11 cellular contexts compared by ENCODE assay signal in genomic region chr11:128903248-128904041, GRCh38. TPM values are rescaled to one million over a fixed set of nuclear protein-coding genes. Genes with fewer than 3 reads are reported as not detected.
A peak's percentile ranks its signal among the peaks of the same experiment; 100 is the strongest.
DNase-seq lines count a peak whose midpoint lies in the region; ATAC-seq, FAIRE-seq and TF ChIP-seq lines count a peak whose summit lies in the region.
"Had no signal": no experiment of that assay in that cellular context is flagged by ENCODE, and none has a peak within 500 bp of the region (broad histone marks: within the 10 kb centered on the region; RNA-seq: fewer than 3 reads in every experiment).

No MANE protein-coding gene starts in this region.

- H3K23me2 ChIP-seq in H9 (ENCODE audit: insufficient read length, low read depth, low read length, poor library complexity, severe bottlenecking), result peaks cover 12% of the 10 kb centered on the region

- H3K14ac ChIP-seq in H9 (ENCODE audit: insufficient read depth, low read length), result no peak overlapping the region

- H2AFZ ChIP-seq in H9 (ENCODE audit: low read length), result no peak overlapping the region
- no peak overlapping the region for H2AFZ ChIP-seq in keratinocyte (ENCODE audit: control insufficient read depth, low read length)

- peak; percentile 99 for FAIRE-seq in keratinocyte (lab: Jason Lieb, UNC)
- FAIRE-seq: small intestine had no signal

- no peak overlapping the region for H2BK15ac ChIP-seq in H9 (ENCODE audit: low read depth, low read length)

- H3K27ac ChIP-seq in H9 (ENCODE audit: insufficient read length, low read depth, low read length) (no peak overlapping the region), keratinocyte (ENCODE audit: control insufficient read depth, insufficient read depth, low read length) (peak overlapping the region; percentile 32)

- H3K56ac ChIP-seq in H9 (ENCODE audit: insufficient read length, low read depth, low read length), result no peak overlapping the region

- no peaks in the 10 kb centered on the region for H3K9me1 ChIP-seq in keratinocyte (ENCODE audit: control insufficient read depth, extremely low read depth, insufficient read depth, low read length)

- peaks cover 34 to 45% of the 10 kb centered on the region in 2 experiments for H3K4me1 Mint-ChIP-seq in H9
- H3K4me1 Mint-ChIP-seq in activated T-helper 17 cell treated with anti-CD3 and anti-CD28 coated beads, Interleukin-2, amount 50 U/mL, for 72 hours, result peaks cover 5% of the 10 kb centered on the region
- peaks cover 14% of the 10 kb centered on the region for H3K4me1 Mint-ChIP-seq in activated T-helper 1 cell treated with anti-CD3 and anti-CD28 coated beads, Interleukin-12 subunit alpha, Interleukin-12 subunit beta, Interleukin-2, Interleukin-4 antibody, amounts not matched to agents 30 ng/mL and 10 ng/mL and 1 ng/mL, durations not matched to agents 14 hours and 24 hours and 36 hours (ENCODE audit: low read depth)

- H3K4me2 ChIP-seq in H9 (ENCODE audit: insufficient read depth, insufficient read length, low read length) (peak overlapping the region; percentile 41), keratinocyte (ENCODE audit: control insufficient read depth, extremely low read depth, insufficient read depth, low read depth, low read length) (peak overlapping the region; percentile 66), skeletal muscle satellite cell (ENCODE audit: low read length) (peak overlapping the region; percentile 35)

- H3K36me3 ChIP-seq in keratinocyte (ENCODE audit: control insufficient read depth in 2 of 2, extremely low read depth in 1 of 2, insufficient read depth in 2 of 2, low read length in 2 of 2) (no peaks in the 10 kb centered on the region), skeletal muscle satellite cell (ENCODE audit: insufficient read depth, low read length) (no peaks in the 10 kb centered on the region)

- peak; percentile 60 for DNase-seq in H9
- no peak for DNase-seq in keratinocyte (ENCODE audit: low read depth, low spot score)
- no peak for DNase-seq in activated naive CD4-positive, alpha-beta T cell (lab: John Stamatoyannopoulos, UW)
- DNase-seq in activated effector memory CD4-positive, alpha-beta T cell treated with Interleukin-2 at 50 U/mL for 16 hours, result no peak
- DNase-seq in activated T-helper 1 cell treated with anti-CD3 and anti-CD28 coated beads, Interleukin-12 subunit alpha, Interleukin-12 subunit beta, Interleukin-2, Interleukin-4 antibody, amounts not matched to agents 30 ng/mL and 10 ng/mL and 1 ng/mL, durations not matched to agents 14 hours and 24 hours and 36 hours (ENCODE audit: low spot score), result no peak
- DNase-seq: small intestine had no signal

- H4K20me1 ChIP-seq in H9 (ENCODE audit: control insufficient read depth, insufficient read depth, insufficient read length), result peaks cover 4% of the 10 kb centered on the region
- H4K20me1 ChIP-seq in keratinocyte (ENCODE audit: control insufficient read depth, extremely low read depth, insufficient read depth, low read length), result no peaks in the 10 kb centered on the region

- no peak overlapping the region for H2AK5ac ChIP-seq in H9 (ENCODE audit: insufficient read length, low read length)

- H4K8ac ChIP-seq in H9 (replicated peaks; ENCODE audit: insufficient read length, low read depth, low read length), result no peak overlapping the region

- no peaks in the 10 kb centered on the region for H3K36me3 Mint-ChIP-seq in H9 (ENCODE audit: insufficient read depth in 1 of 3, low read depth in 3 of 3)
- H3K36me3 Mint-ChIP-seq in activated T-helper 17 cell treated with anti-CD3 and anti-CD28 coated beads, Interleukin-2, amount 50 U/mL, for 72 hours (ENCODE audit: low read depth), result no peaks in the 10 kb centered on the region
- no peaks in the 10 kb centered on the region for H3K36me3 Mint-ChIP-seq in activated T-helper 1 cell treated with anti-CD3 and anti-CD28 coated beads, Interleukin-12 subunit alpha, Interleukin-12 subunit beta, Interleukin-2, Interleukin-4 antibody, amounts not matched to agents 30 ng/mL and 10 ng/mL and 1 ng/mL, durations not matched to agents 14 hours and 24 hours and 36 hours (ENCODE audit: low read depth)

- no peaks in the 10 kb centered on the region for H3K79me1 ChIP-seq in H9 (ENCODE audit: insufficient read depth, low read depth, low read length, poor library complexity, severe bottlenecking)

- H3K27ac Mint-ChIP-seq in H9, result peak overlapping the region in 1 of 3 experiments; percentile 68; a peak in 1 of 7 replicates
- H3K27ac Mint-ChIP-seq in activated T-helper 17 cell treated with anti-CD3 and anti-CD28 coated beads, Interleukin-2, amount 50 U/mL, for 72 hours, result no peak overlapping the region
- H3K27ac Mint-ChIP-seq in activated T-helper 1 cell treated with anti-CD3 and anti-CD28 coated beads, Interleukin-12 subunit alpha, Interleukin-12 subunit beta, Interleukin-2, Interleukin-4 antibody, amounts not matched to agents 30 ng/mL and 10 ng/mL and 1 ng/mL, durations not matched to agents 14 hours and 24 hours and 36 hours, result no peak overlapping the region

- H4K5ac ChIP-seq in H9 (ENCODE audit: insufficient read length, low read depth, low read length), result no peak overlapping the region

- H3K27me3 ChIP-seq in H9 (ENCODE audit: insufficient read depth, low read length) (peaks cover 63% of the 10 kb centered on the region), keratinocyte (ENCODE audit: control insufficient read depth, extremely low read depth, insufficient read depth, low read length) (no peaks in the 10 kb centered on the region), skeletal muscle satellite cell (ENCODE audit: control insufficient read depth, insufficient read depth, low read length) (no peaks in the 10 kb centered on the region)

- H3K23ac ChIP-seq in H9 (ENCODE audit: insufficient read length, low read depth, low read length), result no peak overlapping the region

- H3K4me1 ChIP-seq in H9 (ENCODE audit: insufficient read depth, low read length) (peaks cover 2% of the 10 kb centered on the region; the same call in 1 of the 2 replicates), keratinocyte (ENCODE audit: control insufficient read depth, extremely low read depth, insufficient read depth, low read length) (peaks cover 48% of the 10 kb centered on the region), skeletal muscle satellite cell (ENCODE audit: control insufficient read depth, insufficient read depth, low read length) (peaks cover 42% of the 10 kb centered on the region)

- H3K9ac ChIP-seq in H9 (ENCODE audit: extremely low read depth, insufficient read length, low read length) (no peak overlapping the region), keratinocyte (ENCODE audit: control insufficient read depth, extremely low read depth, insufficient read depth, low read length) (no peak overlapping the region), skeletal muscle satellite cell (ENCODE audit: low read depth, low read length) (peak overlapping the region; percentile 9)

- H3K4ac ChIP-seq in H9 (ENCODE audit: low read depth, low read length), result no peak overlapping the region

- no peak overlapping the region for H2BK5ac ChIP-seq in H9 (ENCODE audit: insufficient read length, low read length)

- dilution Hi-C loops in keratinocyte (cut with MboI; ENCODE audit: extremely low pct_ligation_motif_present, low sequenced_read_pairs), result no loop called here

- no peak overlapping the region for H3T11ph ChIP-seq in H9 (ENCODE audit: low read length)

- no peak for ATAC-seq in activated T-helper 17 cell treated with anti-CD3 and anti-CD28 coated beads, Interleukin-2, amount 50 U/mL, for 72 hours (replicated peaks)
- ATAC-seq in GM21360 (IDR thresholded peaks at IDR 0.05; ENCODE audit: unreplicated experiment), result no peak

- H3K27me3 Mint-ChIP-seq in H9 (ENCODE audit: low read depth), result peaks cover 98% of the 10 kb centered on the region
- peaks cover 6% of the 10 kb centered on the region for H3K27me3 Mint-ChIP-seq in activated T-helper 17 cell treated with anti-CD3 and anti-CD28 coated beads, Interleukin-2, amount 50 U/mL, for 72 hours
- H3K27me3 Mint-ChIP-seq in activated T-helper 1 cell treated with anti-CD3 and anti-CD28 coated beads, Interleukin-12 subunit alpha, Interleukin-12 subunit beta, Interleukin-2, Interleukin-4 antibody, amounts not matched to agents 30 ng/mL and 10 ng/mL and 1 ng/mL, durations not matched to agents 14 hours and 24 hours and 36 hours (ENCODE audit: insufficient read depth), result peaks cover 56% of the 10 kb centered on the region

- H4K91ac ChIP-seq in H9 (ENCODE audit: insufficient read length, low read depth, low read length), result no peak overlapping the region

- intact Hi-C loops in activated T-helper 1 cell treated with anti-CD3 and anti-CD28 coated beads, Interleukin-12 subunit alpha, Interleukin-12 subunit beta, Interleukin-2, Interleukin-4 antibody, amounts not matched to agents 30 ng/mL and 10 ng/mL and 1 ng/mL, durations not matched to agents 14 hours and 24 hours and 36 hours (cut with micrococcal nuclease), result no loop called here

- no peak overlapping the region for H3K18ac ChIP-seq in H9 (ENCODE audit: insufficient read length, low read depth, low read length)

- no CpG with 5 or more reads among the region's 17 CpGs for WGBS in H9 (ENCODE audit: extremely low coverage, insufficient read length, low lambda C conversion rate)

- peak overlapping the region; percentile 11 to 82; a peak in 3 of 5 replicates for H3K4me3 Mint-ChIP-seq in H9
- peak overlapping the region; percentile 78 for H3K4me3 Mint-ChIP-seq in activated T-helper 17 cell treated with anti-CD3 and anti-CD28 coated beads, Interleukin-2, amount 50 U/mL, for 72 hours
- H3K4me3 Mint-ChIP-seq in activated T-helper 1 cell treated with anti-CD3 and anti-CD28 coated beads, Interleukin-12 subunit alpha, Interleukin-12 subunit beta, Interleukin-2, Interleukin-4 antibody, amounts not matched to agents 30 ng/mL and 10 ng/mL and 1 ng/mL, durations not matched to agents 14 hours and 24 hours and 36 hours, result no peak overlapping the region

- no peak overlapping the region for H2BK20ac ChIP-seq in H9 (ENCODE audit: low read depth, low read length, poor library complexity, severe bottlenecking)

- TF ChIP-seq CTCF in H9 (conservative IDR thresholded peaks at IDR 0.05) (no peak), keratinocyte (optimal IDR thresholded peaks at IDR 0.05 in 1 of 3, IDR thresholded peaks at IDR 0.05 in 1 of 3, conservative IDR thresholded peaks at IDR 0.05 in 1 of 3; ENCODE audit: extremely low read depth in 1 of 3, insufficient read depth in 2 of 3, low read length in 3 of 3) (no peak)

- no peak overlapping the region for H2BK120ac ChIP-seq in H9 (ENCODE audit: low read depth, low read length, poor library complexity, severe bottlenecking)

- H3K4me3 ChIP-seq in keratinocyte (ENCODE audit: control insufficient read depth in 2 of 3, extremely low read depth in 1 of 3, insufficient read depth in 2 of 3, low read depth in 1 of 3, low read length in 3 of 3), result no peak overlapping the region
- H3K4me3 ChIP-seq in skeletal muscle satellite cell (ENCODE audit: low read length), result no peak overlapping the region

- H2BK12ac ChIP-seq in H9 (ENCODE audit: insufficient read length, low read depth, low read length), result no peak overlapping the region

- peaks cover 0 to 3% of the 10 kb centered on the region in 2 experiments; a peak in 3 of 5 replicates for H3K9me3 Mint-ChIP-seq in H9
- H3K9me3 Mint-ChIP-seq in activated T-helper 17 cell treated with anti-CD3 and anti-CD28 coated beads, Interleukin-2, amount 50 U/mL, for 72 hours, result no peaks in the 10 kb centered on the region
- H3K9me3 Mint-ChIP-seq in activated T-helper 1 cell treated with anti-CD3 and anti-CD28 coated beads, Interleukin-12 subunit alpha, Interleukin-12 subunit beta, Interleukin-2, Interleukin-4 antibody, amounts not matched to agents 30 ng/mL and 10 ng/mL and 1 ng/mL, durations not matched to agents 14 hours and 24 hours and 36 hours, result no peaks in the 10 kb centered on the region

- H3K9me3 ChIP-seq in H9 (ENCODE audit: control insufficient read depth, low read depth, low read length), result no peaks in the 10 kb centered on the region
- H3K9me3 ChIP-seq in keratinocyte (ENCODE audit: control insufficient read depth, low read depth, low read length), result no peaks in the 10 kb centered on the region
- H3K9me3 ChIP-seq in skeletal muscle satellite cell (replicated peaks; ENCODE audit: low read length), result no peaks in the 10 kb centered on the region

- H3K79me2 ChIP-seq in H9 (ENCODE audit: insufficient read depth, low read length) (no peaks in the 10 kb centered on the region), keratinocyte (ENCODE audit: control insufficient read depth, insufficient read depth, low read length) (no peaks in the 10 kb centered on the region)

RNA-seq across cellular contexts. Expression of gene KCNJ5, which starts 12.3 kb away (rescaled TPM):
- total RNA-seq in H9 (2021), result 0.04 and 0.11 TPM in 2 replicates
- total RNA-seq in activated T-helper 17 cell treated with anti-CD3 and anti-CD28 coated beads, Interleukin-2, amount 50 U/mL, for 72 hours, result not detected
- 0.59 to 1.4 TPM (median 0.77 TPM) in 3 replicates for polyA plus RNA-seq in keratinocyte
- 0.24 TPM for polyA plus RNA-seq in keratinocyte (2011; ENCODE audit: low read depth)
- polyA plus RNA-seq in keratinocyte (2011; cell fraction: cytosol; rRNA removed), result 0.58 and 0.71 TPM in 2 replicates
- 1.2 and 1.6 TPM in 2 replicates for polyA plus RNA-seq in keratinocyte (2011; cell fraction: nucleus; rRNA removed)
- 0.52 and 0.69 TPM in 2 replicates for polyA plus RNA-seq in keratinocyte (2012; ENCODE audit: low replicate concordance)
- 0.38 to 2.1 TPM (median 1.0 TPM) in 3 replicates for polyA minus RNA-seq in keratinocyte
- polyA minus RNA-seq in keratinocyte (2011; cell fraction: cytosol; rRNA and poly(A)+ RNA removed), result 1.3 TPM
- polyA minus RNA-seq in keratinocyte (2011; cell fraction: nucleus; rRNA and poly(A)+ RNA removed), result 0.74 and 1.6 TPM in 2 replicates
- total RNA-seq in skeletal muscle satellite cell (2012; rRNA removed), result not detected in 2 replicates
- total RNA-seq in activated T-helper 1 cell treated with anti-CD3 and anti-CD28 coated beads, Interleukin-12 subunit alpha, Interleukin-12 subunit beta, Interleukin-2, Interleukin-4 antibody, amounts not matched to agents 30 ng/mL and 10 ng/mL and 1 ng/mL, durations not matched to agents 14 hours and 24 hours and 36 hours, result 0.12 TPM in 1 of 2 replicates, not detected in the other

RNA-seq across cellular contexts. Expression of gene KCNJ1, which starts 36.3 kb away (rescaled TPM):
- not detected in 2 replicates for total RNA-seq in H9 (2021)
- not detected for total RNA-seq in activated T-helper 17 cell treated with anti-CD3 and anti-CD28 coated beads, Interleukin-2, amount 50 U/mL, for 72 hours
- 0.06 to 0.12 TPM (median 0.09 TPM) in 3 replicates for polyA plus RNA-seq in keratinocyte
- polyA plus RNA-seq in keratinocyte (2011; ENCODE audit: low read depth), result not detected
- polyA plus RNA-seq in keratinocyte (2011; cell fraction: cytosol; rRNA removed), result 0.04 TPM in 1 of 2 replicates, not detected in the other
- polyA plus RNA-seq in keratinocyte (2011; cell fraction: nucleus; rRNA removed), result 0.16 and 0.27 TPM in 2 replicates
- polyA plus RNA-seq in keratinocyte (2012; ENCODE audit: low replicate concordance), result 0.08 and 0.30 TPM in 2 replicates
- not detected in 3 replicates for polyA minus RNA-seq in keratinocyte
- not detected for polyA minus RNA-seq in keratinocyte (2011; cell fraction: cytosol; rRNA and poly(A)+ RNA removed)
- polyA minus RNA-seq in keratinocyte (2011; cell fraction: nucleus; rRNA and poly(A)+ RNA removed), result 0.16 TPM in 1 of 2 replicates, not detected in the other
- total RNA-seq in skeletal muscle satellite cell (2012; rRNA removed), result not detected in 2 replicates
- not detected in 2 replicates for total RNA-seq in activated T-helper 1 cell treated with anti-CD3 and anti-CD28 coated beads, Interleukin-12 subunit alpha, Interleukin-12 subunit beta, Interleukin-2, Interleukin-4 antibody, amounts not matched to agents 30 ng/mL and 10 ng/mL and 1 ng/mL, durations not matched to agents 14 hours and 24 hours and 36 hours
- total RNA-seq: glomerular endothelial cell had no signal
- polyA plus RNA-seq: aorta had no signal

RNA-seq across cellular contexts. Expression of gene TP53AIP1, which starts 39.2 kb away (rescaled TPM):
- not detected in 2 replicates for total RNA-seq in H9 (2021)
- not detected for total RNA-seq in activated T-helper 17 cell treated with anti-CD3 and anti-CD28 coated beads, Interleukin-2, amount 50 U/mL, for 72 hours
- 21.2 to 75.2 TPM (median 37.1 TPM) in 3 replicates for polyA plus RNA-seq in keratinocyte
- polyA plus RNA-seq in keratinocyte (2011; ENCODE audit: low read depth), result 6.4 TPM
- polyA plus RNA-seq in keratinocyte (2011; cell fraction: cytosol; rRNA removed), result 34.5 and 40.4 TPM in 2 replicates
- 57.7 and 84.9 TPM in 2 replicates for polyA plus RNA-seq in keratinocyte (2011; cell fraction: nucleus; rRNA removed)
- polyA plus RNA-seq in keratinocyte (2012; ENCODE audit: low replicate concordance), result 21.3 and 29.2 TPM in 2 replicates
- polyA minus RNA-seq in keratinocyte, result 8.5 to 35.0 TPM (median 15.4 TPM) in 3 replicates
- polyA minus RNA-seq in keratinocyte (2011; cell fraction: cytosol; rRNA and poly(A)+ RNA removed), result 15.9 TPM
- 12.5 and 15.3 TPM in 2 replicates for polyA minus RNA-seq in keratinocyte (2011; cell fraction: nucleus; rRNA and poly(A)+ RNA removed)
- total RNA-seq in skeletal muscle satellite cell (2012; rRNA removed), result not detected in 2 replicates
- total RNA-seq in activated T-helper 1 cell treated with anti-CD3 and anti-CD28 coated beads, Interleukin-12 subunit alpha, Interleukin-12 subunit beta, Interleukin-2, Interleukin-4 antibody, amounts not matched to agents 30 ng/mL and 10 ng/mL and 1 ng/mL, durations not matched to agents 14 hours and 24 hours and 36 hours, result not detected in 2 replicates
- total RNA-seq: aorta, glomerular endothelial cell had no signal
- polyA plus RNA-seq: aorta had no signal
